In the genomic region with DNA sequence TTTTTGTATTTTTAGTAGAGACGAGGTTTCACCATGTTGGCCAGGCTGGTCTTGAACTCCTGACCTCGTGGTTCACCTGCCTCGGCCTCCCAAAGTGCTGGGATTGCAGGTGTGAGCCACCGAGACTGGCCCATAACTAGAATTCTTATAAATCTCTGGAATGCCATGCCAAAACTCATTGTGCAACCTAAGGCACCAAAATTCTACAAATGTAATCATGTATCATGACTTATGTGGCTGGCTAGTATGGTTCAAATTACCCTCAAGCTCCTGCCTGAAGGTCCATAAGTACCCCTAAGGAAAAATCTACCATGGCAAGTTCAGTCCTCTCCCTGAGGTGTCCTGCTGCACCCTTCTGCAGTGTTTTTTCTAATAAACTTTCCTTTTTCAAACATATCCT, we compare ENCODE assay signal across 32 cellular contexts.
"Had no signal": no experiment of that assay in that cellular context is flagged by ENCODE, and none has a peak within 500 bp of the region (broad histone marks: within the 10 kb centered on the region; RNA-seq: fewer than 3 reads in every experiment).

No MANE protein-coding gene starts in this region.

- H3K36me3 Mint-ChIP-seq: activated CD4-positive, alpha-beta memory T cell treated with anti-CD3 and anti-CD28 coated beads for 36 hours; activated naive CD4-positive, alpha-beta T cell treated with anti-CD3 and anti-CD28 coated beads, Interleukin-2, amount 50 U/mL, for 24 hours; activated naive CD8-positive, alpha-beta T cell treated with anti-CD3 and anti-CD28 coated beads for 36 hours had no signal

- H3K9me3 Mint-ChIP-seq: activated B cell treated with CpG ODN at 0.5 μM for 24 hours; activated CD4-positive, alpha-beta memory T cell treated with anti-CD3 and anti-CD28 coated beads for 36 hours; activated naive CD4-positive, alpha-beta T cell treated with anti-CD3 and anti-CD28 coated beads for 36 hours; activated naive CD4-positive, alpha-beta T cell treated with anti-CD3 and anti-CD28 coated beads, Interleukin-2, amount 50 U/mL, for 24 hours; activated naive CD8-positive, alpha-beta T cell treated with anti-CD3 and anti-CD28 coated beads for 36 hours; activated naive CD8-positive, alpha-beta T cell treated with anti-CD3 and anti-CD28 coated beads, Interleukin-2, amount 50 U/mL, for 24 hours; effector memory CD8-positive, alpha-beta T cell; T-helper 2 cell treated with Interferon-gamma antibody and Interleukin-4, amounts not matched to agents 5 μg/mL and 100 μg/mL, for 36 hours had no signal

- H3K4me1 ChIP-seq: body of pancreas had no signal

- H3K27ac ChIP-seq: adrenal gland, body of pancreas, esophagus muscularis mucosa, WERI-Rb-1 had no signal

- H3K27me3 ChIP-seq: adrenal gland, body of pancreas, esophagus muscularis mucosa had no signal

- ATAC-seq: activated CD4-positive, CD25-positive, alpha-beta regulatory T cell treated with anti-CD3 and anti-CD28 coated beads, Interleukin-2, amount 50 U/mL, for 24 hours; activated CD8-positive, alpha-beta memory T cell treated with anti-CD3 and anti-CD28 coated beads, Interleukin-2, amount 10 ng/mL, durations not matched to agents 7 days and 5 days; activated CD8-positive, alpha-beta T cell treated with anti-CD3 and anti-CD28 coated beads, Interleukin-2, amount 10 ng/mL, durations not matched to agents 7 days and 5 days; activated naive CD8-positive, alpha-beta T cell treated with anti-CD3 and anti-CD28 coated beads, Interleukin-2, amount 50 U/mL, for 24 hours; body of pancreas; effector memory CD8-positive, alpha-beta T cell; T-helper 17 cell had no signal

- H3K27me3 Mint-ChIP-seq: activated B cell treated with CpG ODN at 0.5 μM for 24 hours; activated naive CD4-positive, alpha-beta T cell treated with anti-CD3 and anti-CD28 coated beads, Interleukin-2, amount 50 U/mL, for 24 hours; activated naive CD8-positive, alpha-beta T cell treated with anti-CD3 and anti-CD28 coated beads for 36 hours; activated naive CD8-positive, alpha-beta T cell treated with anti-CD3 and anti-CD28 coated beads, Interleukin-2, amount 50 U/mL, for 24 hours; T-helper 17 cell had no signal

- DNase-seq: activated B cell treated with CpG ODN at 0.5 μM for 24 hours; activated CD4-positive, alpha-beta memory T cell treated with anti-CD3 and anti-CD28 coated beads for 36 hours; activated CD4-positive, alpha-beta T cell treated with anti-CD3 and anti-CD28 coated beads for 48 hours; activated CD8-positive, alpha-beta memory T cell treated with anti-CD3 and anti-CD28 coated beads, Interleukin-2, amount 10 ng/mL, durations not matched to agents 7 days and 5 days; activated CD8-positive, alpha-beta memory T cell treated with anti-CD3 and anti-CD28 coated beads, Interleukin-2, amount 50 U/mL, for 4 hours; activated CD8-positive, alpha-beta T cell treated with anti-CD3 and anti-CD28 coated beads, Interleukin-2, amount 10 ng/mL, durations not matched to agents 7 days and 5 days; activated effector memory CD4-positive, alpha-beta T cell treated with anti-CD3 and anti-CD28 coated beads, Interleukin-2, amount 50 U/mL, for 16 hours; activated naive CD4-positive, alpha-beta T cell treated with anti-CD3 and anti-CD28 coated beads for 36 hours; activated naive CD8-positive, alpha-beta T cell treated with anti-CD3 and anti-CD28 coated beads for 36 hours; activated naive CD8-positive, alpha-beta T cell treated with anti-CD3 and anti-CD28 coated beads, Interleukin-2, amount 50 U/mL, for 24 hours; activated T-cell treated with anti-CD3 and anti-CD28 coated beads, Interleukin-2, amount 50 U/mL, for 1 hour; activated T-cell treated with anti-CD3 and anti-CD28 coated beads, Interleukin-2, amount 50 U/mL, for 48 hours; adrenal gland; amygdala; aorta; body of pancreas; caudate nucleus; cortex of kidney; dermis blood vessel endothelial cell; effector CD4-positive, alpha-beta T cell; effector memory CD8-positive, alpha-beta T cell; erythroblast; T-helper 1 cell; T-helper 17 cell; T1000; WERI-Rb-1 had no signal

- H3K36me3 ChIP-seq: adrenal gland, esophagus muscularis mucosa, WERI-Rb-1 had no signal

- H3K4me3 Mint-ChIP-seq: activated B cell treated with CpG ODN at 0.5 μM for 24 hours; activated CD4-positive, alpha-beta memory T cell treated with anti-CD3 and anti-CD28 coated beads for 36 hours; activated CD8-positive, alpha-beta memory T cell treated with anti-CD3 and anti-CD28 coated beads, Interleukin-2, amount 10 ng/mL, durations not matched to agents 7 days and 5 days; activated CD8-positive, alpha-beta T cell treated with anti-CD3 and anti-CD28 coated beads, Interleukin-2, amount 10 ng/mL, durations not matched to agents 7 days and 5 days; activated naive CD4-positive, alpha-beta T cell treated with anti-CD3 and anti-CD28 coated beads for 36 hours; activated naive CD4-positive, alpha-beta T cell treated with anti-CD3 and anti-CD28 coated beads, Interleukin-2, amount 50 U/mL, for 24 hours; activated naive CD8-positive, alpha-beta T cell treated with anti-CD3 and anti-CD28 coated beads for 36 hours; activated naive CD8-positive, alpha-beta T cell treated with anti-CD3 and anti-CD28 coated beads, Interleukin-2, amount 50 U/mL, for 24 hours; activated T-helper 1 cell treated with anti-CD3 and anti-CD28 coated beads, Interleukin-12 subunit alpha, Interleukin-12 subunit beta, Interleukin-2, Interleukin-4 antibody, amounts not matched to agents 30 ng/mL and 10 ng/mL and 1 ng/mL, durations not matched to agents 14 hours and 24 hours and 36 hours; effector memory CD8-positive, alpha-beta T cell; T-helper 17 cell; T-helper 2 cell treated with Interferon-gamma antibody and Interleukin-4, amounts not matched to agents 5 μg/mL and 100 μg/mL, for 36 hours had no signal

- H3K27ac Mint-ChIP-seq: activated B cell treated with CpG ODN at 0.5 μM for 24 hours; activated CD4-positive, alpha-beta memory T cell treated with anti-CD3 and anti-CD28 coated beads for 36 hours; activated CD8-positive, alpha-beta memory T cell treated with anti-CD3 and anti-CD28 coated beads, Interleukin-2, amount 10 ng/mL, durations not matched to agents 7 days and 5 days; activated CD8-positive, alpha-beta T cell treated with anti-CD3 and anti-CD28 coated beads, Interleukin-2, amount 10 ng/mL, durations not matched to agents 7 days and 5 days; activated naive CD4-positive, alpha-beta T cell treated with anti-CD3 and anti-CD28 coated beads for 36 hours; activated naive CD4-positive, alpha-beta T cell treated with anti-CD3 and anti-CD28 coated beads, Interleukin-2, amount 50 U/mL, for 24 hours; activated naive CD8-positive, alpha-beta T cell treated with anti-CD3 and anti-CD28 coated beads for 36 hours; activated naive CD8-positive, alpha-beta T cell treated with anti-CD3 and anti-CD28 coated beads, Interleukin-2, amount 50 U/mL, for 24 hours; activated T-helper 1 cell treated with anti-CD3 and anti-CD28 coated beads, Interleukin-12 subunit alpha, Interleukin-12 subunit beta, Interleukin-2, Interleukin-4 antibody, amounts not matched to agents 30 ng/mL and 10 ng/mL and 1 ng/mL, durations not matched to agents 14 hours and 24 hours and 36 hours; activated T-helper 2 cell treated with anti-CD3 and anti-CD28 coated beads, Interferon-gamma antibody, Interleukin-2, Interleukin-4, amounts not matched to agents 10 μg/mL and 5 μg/mL and 100 μg/mL, durations not matched to agents 14 hours and 24 hours and 36 hours; T-helper 17 cell; T-helper 2 cell treated with Interferon-gamma antibody and Interleukin-4, amounts not matched to agents 5 μg/mL and 100 μg/mL, for 36 hours had no signal

- H3K4me3 ChIP-seq: adrenal gland, body of pancreas, esophagus muscularis mucosa had no signal

- H3K9me3 ChIP-seq: adrenal gland, body of pancreas, esophagus muscularis mucosa had no signal

- H3K4me1 Mint-ChIP-seq: activated B cell treated with CpG ODN at 0.5 μM for 24 hours; activated CD8-positive, alpha-beta memory T cell treated with anti-CD3 and anti-CD28 coated beads, Interleukin-2, amount 10 ng/mL, durations not matched to agents 7 days and 5 days; activated naive CD4-positive, alpha-beta T cell treated with anti-CD3 and anti-CD28 coated beads, Interleukin-2, amount 50 U/mL, for 24 hours had no signal
